In genomic region chr4:17512973-17513665, GRCh38 we compare ENCODE assay signal across 1 cellular context.
TF ChIP-seq lines count a peak whose summit lies in the region.

No MANE protein-coding gene starts in this region.

TF ChIP-seq in endothelial cell of umbilical vein, 7 proteins besides CTCF, POLR2A, EP300 and RAD21 (continued from another document):
- no peak for TF ChIP-seq JUN (IDR thresholded peaks at IDR 0.05; ENCODE audit: borderline replicate concordance, insufficient read depth, insufficient read length, low read depth)
- no peak for TF ChIP-seq POLR2AphosphoS5 (IDR thresholded peaks at IDR 0.05; ENCODE audit: insufficient read depth, low read depth, low read length)
- TF ChIP-seq EZH2 (IDR thresholded peaks at IDR 0.05; ENCODE audit: borderline replicate concordance, low read depth, low read length, severe bottlenecking), result no peak
- no peak for TF ChIP-seq MAX (IDR thresholded peaks at IDR 0.05; ENCODE audit: insufficient read depth, insufficient read length)
